In genomic region chr20:19269737-19270325, GRCh38 we compare ENCODE assay signal across 26 cellular contexts. TPM values are rescaled to one million over a fixed set of nuclear protein-coding genes. Genes with fewer than 3 reads are reported as not detected.
A peak's percentile ranks its signal among the peaks of the same experiment; 100 is the strongest.
DNase-seq lines count a peak whose midpoint lies in the region.
"Had no signal": no experiment of that assay in that cellular context is flagged by ENCODE, and none has a peak within 500 bp of the region (broad histone marks: within the 10 kb centered on the region; RNA-seq: fewer than 3 reads in every experiment).

No MANE protein-coding gene starts in this region.

- no peak overlapping the region for H4K8ac ChIP-seq in mesenchymal stem cell (ENCODE audit: low read length)

- H3K9me3 Mint-ChIP-seq in T-helper 2 cell treated with Interferon-gamma antibody and Interleukin-4, amounts not matched to agents 5 μg/mL and 100 μg/mL, for 36 hours: no peaks in the 10 kb centered on the region
- H3K9me3 Mint-ChIP-seq: activated naive CD8-positive, alpha-beta T cell treated with anti-CD3 and anti-CD28 coated beads, Interleukin-2, amount 10 ng/mL, durations not matched to agents 7 days and 5 days; activated T-helper 2 cell treated with anti-CD3 and anti-CD28 coated beads, Interferon-gamma antibody, Interleukin-2, Interleukin-4, amounts not matched to agents 10 μg/mL and 5 μg/mL and 100 μg/mL, durations not matched to agents 14 hours and 24 hours and 36 hours; stimulated activated memory B cell treated with anti-CD40 and anti-IgM and Interleukin-4, amounts not matched to agents 10 μg/mL and 1 μg/mL and 100 μg/mL, for 72 hours had no signal

- H3K9ac ChIP-seq in mesenchymal stem cell (ENCODE audit: low read length): no peak overlapping the region

- H3K36me3 Mint-ChIP-seq in T-helper 2 cell treated with Interferon-gamma antibody and Interleukin-4, amounts not matched to agents 5 μg/mL and 100 μg/mL, for 36 hours (ENCODE audit: low read depth): no peaks in the 10 kb centered on the region
- H3K36me3 Mint-ChIP-seq: activated naive CD8-positive, alpha-beta T cell treated with anti-CD3 and anti-CD28 coated beads, Interleukin-2, amount 10 ng/mL, durations not matched to agents 7 days and 5 days; stimulated activated memory B cell treated with anti-CD40 and anti-IgM and Interleukin-4, amounts not matched to agents 10 μg/mL and 1 μg/mL and 100 μg/mL, for 72 hours had no signal

- no peak overlapping the region for H2BK12ac ChIP-seq in mesenchymal stem cell (ENCODE audit: low read length in 2 of 2)

- no peak overlapping the region for H4K91ac ChIP-seq in mesenchymal stem cell (ENCODE audit: low read length)

- peak; percentile 83 for DNase-seq in EH (ENCODE audit: low read depth)
- peak; percentile 57 for DNase-seq in M059J (ENCODE audit: low read depth)
- peak; percentile 19 for DNase-seq in dedifferentiated amniotic fluid mesenchymal stem cell (ENCODE audit: extremely low spot score)
- peak; percentile 28 for DNase-seq in mesenchymal stem cell
- DNase-seq in C1 segment of cervical spinal cord (lab: John Stamatoyannopoulos, UW): no peak
- DNase-seq in T-helper 2 cell treated with Interferon-gamma antibody and Interleukin-4, amounts not matched to agents 5 μg/mL and 100 μg/mL, for 36 hours (ENCODE audit: low spot score): no peak
- no peak for DNase-seq in amniotic stem cell (lab: John Stamatoyannopoulos, UW)
- DNase-seq: activated naive CD8-positive, alpha-beta T cell treated with anti-CD3 and anti-CD28 coated beads, Interleukin-2, amount 10 ng/mL, durations not matched to agents 7 days and 5 days; BE2C; COR-L47; DMS79 treated with DMSO at 0.1 percent for 48 hours; gastrocnemius medialis; NCI-H2171 treated with DMSO at 0.1 percent for 48 hours; NCI-H524 treated with DMSO at 0.1 percent for 48 hours; T-helper 9 cell had no signal

- H2BK15ac ChIP-seq in mesenchymal stem cell (ENCODE audit: low read depth, poor library complexity, severe bottlenecking): no peak overlapping the region

- no peak overlapping the region for H2AFZ ChIP-seq in mesenchymal stem cell (ENCODE audit: low read depth, low read length)

- H3K4me3 ChIP-seq in mesenchymal stem cell (ENCODE audit: insufficient read depth in 1 of 2, low read depth in 1 of 2, low read length in 2 of 2): no peak overlapping the region
- H3K4me3 ChIP-seq: gastrocnemius medialis, K562, lung, skin epidermis, suprapubic skin, vagina had no signal

- H3K9me3 ChIP-seq in mesenchymal stem cell (ENCODE audit: control insufficient read depth, low read length): no peaks in the 10 kb centered on the region
- H3K9me3 ChIP-seq: BE2C, gastrocnemius medialis, neutrophil, suprapubic skin, vagina had no signal

- H3K27ac ChIP-seq in mesenchymal stem cell (ENCODE audit: low read length, poor library complexity, severe bottlenecking): no peak overlapping the region
- H3K27ac ChIP-seq: gastrocnemius medialis, neutrophil, RWPE1, skin epidermis, suprapubic skin, vagina had no signal

- no peak overlapping the region for H3K4ac ChIP-seq in mesenchymal stem cell (ENCODE audit: low read depth in 1 of 2, low read length in 2 of 2)

- no peak overlapping the region for H3K27ac Mint-ChIP-seq in T-helper 2 cell treated with Interferon-gamma antibody and Interleukin-4, amounts not matched to agents 5 μg/mL and 100 μg/mL, for 36 hours
- H3K27ac Mint-ChIP-seq: activated naive CD8-positive, alpha-beta T cell treated with anti-CD3 and anti-CD28 coated beads, Interleukin-2, amount 10 ng/mL, durations not matched to agents 7 days and 5 days; activated T-helper 2 cell treated with anti-CD3 and anti-CD28 coated beads, Interferon-gamma antibody, Interleukin-2, Interleukin-4, amounts not matched to agents 10 μg/mL and 5 μg/mL and 100 μg/mL, durations not matched to agents 14 hours and 24 hours and 36 hours; stimulated activated memory B cell treated with anti-CD40 and anti-IgM and Interleukin-4, amounts not matched to agents 10 μg/mL and 1 μg/mL and 100 μg/mL, for 72 hours had no signal

- no peaks in the 10 kb centered on the region for H3K4me1 ChIP-seq in mesenchymal stem cell (ENCODE audit: control insufficient read depth, insufficient read depth, low read depth, low read length)
- H3K4me1 ChIP-seq: BE2C had no signal

- no peaks in the 10 kb centered on the region for H3K27me3 Mint-ChIP-seq in T-helper 2 cell treated with Interferon-gamma antibody and Interleukin-4, amounts not matched to agents 5 μg/mL and 100 μg/mL, for 36 hours (ENCODE audit: low read depth)
- H3K27me3 Mint-ChIP-seq: activated naive CD8-positive, alpha-beta T cell treated with anti-CD3 and anti-CD28 coated beads, Interleukin-2, amount 10 ng/mL, durations not matched to agents 7 days and 5 days had no signal

- H3K4me2 ChIP-seq in mesenchymal stem cell (ENCODE audit: low read length, poor library complexity, severe bottlenecking): no peak overlapping the region

- no peak overlapping the region for H3K14ac ChIP-seq in mesenchymal stem cell (ENCODE audit: low read length in 2 of 2)

- H3K18ac ChIP-seq in mesenchymal stem cell (ENCODE audit: low read depth in 1 of 2, low read length in 2 of 2): no peak overlapping the region

- 40% methylated on average over 8 of the region's 8 CpGs for WGBS in mesenchymal stem cell

- peaks cover 0 to 16% of the 10 kb centered on the region in 2 experiments for H3K27me3 ChIP-seq in mesenchymal stem cell (ENCODE audit: control insufficient read depth in 1 of 2, insufficient read depth in 1 of 2, low read length in 2 of 2)
- H3K27me3 ChIP-seq: BE2C, gastrocnemius medialis, neutrophil, suprapubic skin, vagina had no signal

- no peak overlapping the region for H2BK120ac ChIP-seq in mesenchymal stem cell (ENCODE audit: low read depth, low read length)

- no peak overlapping the region for H3K23ac ChIP-seq in mesenchymal stem cell (ENCODE audit: low read length in 2 of 2)

- no peak overlapping the region for H3K4me3 Mint-ChIP-seq in T-helper 2 cell treated with Interferon-gamma antibody and Interleukin-4, amounts not matched to agents 5 μg/mL and 100 μg/mL, for 36 hours
- H3K4me3 Mint-ChIP-seq: activated naive CD8-positive, alpha-beta T cell treated with anti-CD3 and anti-CD28 coated beads, Interleukin-2, amount 10 ng/mL, durations not matched to agents 7 days and 5 days; stimulated activated memory B cell treated with anti-CD40 and anti-IgM and Interleukin-4, amounts not matched to agents 10 μg/mL and 1 μg/mL and 100 μg/mL, for 72 hours had no signal

- H3K79me1 ChIP-seq in mesenchymal stem cell (replicated peaks; ENCODE audit: low read length, poor library complexity, severe bottlenecking): no peaks in the 10 kb centered on the region

- H3K4me1 Mint-ChIP-seq in T-helper 2 cell treated with Interferon-gamma antibody and Interleukin-4, amounts not matched to agents 5 μg/mL and 100 μg/mL, for 36 hours (ENCODE audit: low read depth): no peaks in the 10 kb centered on the region
- H3K4me1 Mint-ChIP-seq: activated naive CD8-positive, alpha-beta T cell treated with anti-CD3 and anti-CD28 coated beads, Interleukin-2, amount 10 ng/mL, durations not matched to agents 7 days and 5 days; stimulated activated memory B cell treated with anti-CD40 and anti-IgM and Interleukin-4, amounts not matched to agents 10 μg/mL and 1 μg/mL and 100 μg/mL, for 72 hours had no signal

- H3K36me3 ChIP-seq in mesenchymal stem cell (ENCODE audit: control insufficient read depth in 1 of 2, insufficient read depth in 2 of 2, low read depth in 1 of 2, low read length in 2 of 2): no peaks in the 10 kb centered on the region
- H3K36me3 ChIP-seq: BE2C, gastrocnemius medialis, neutrophil, suprapubic skin, vagina had no signal

- H2AK5ac ChIP-seq in mesenchymal stem cell (ENCODE audit: low read length, severe bottlenecking): no peak overlapping the region

- H2BK5ac ChIP-seq in mesenchymal stem cell (ENCODE audit: low read depth, low read length, poor library complexity, severe bottlenecking): no peak overlapping the region

RNA-seq across cellular contexts. Expression of gene SLC24A3, which starts 57.4 kb away (rescaled TPM):
- 1.8 and 2.8 TPM in 2 replicates for total RNA-seq in M059J (2014; rRNA removed; shearing (Covaris generic))
- 0.08 TPM for polyA plus RNA-seq in mesenchymal stem cell (2013, experiment 1 of 2)
- 0.14 TPM for polyA plus RNA-seq in mesenchymal stem cell (2013, experiment 2 of 2)
- total RNA-seq: activated naive CD8-positive, alpha-beta T cell treated with anti-CD3 and anti-CD28 coated beads, Interleukin-2, amount 10 ng/mL, durations not matched to agents 7 days and 5 days; activated T-helper 2 cell treated with anti-CD3 and anti-CD28 coated beads, Interferon-gamma antibody, Interleukin-2, Interleukin-4, amounts not matched to agents 10 μg/mL and 5 μg/mL and 100 μg/mL, durations not matched to agents 14 hours and 24 hours and 36 hours; endothelial cell of umbilical vein; K562; pulmonary artery endothelial cell had no signal
- polyA plus RNA-seq: endothelial cell of umbilical vein, K562 had no signal

Comparison
In these comparisons a context has a peak if more than half of its experiments do, and no peak if none do; other contexts are left out.
1. DNase-seq: peak in EH (single experiment), M059J (single experiment), dedifferentiated amniotic fluid mesenchymal stem cell (single experiment) and mesenchymal stem cell (single experiment); none in C1 segment of cervical spinal cord (0 of 14), T-helper 2 cell treated with Interferon-gamma antibody and Interleukin-4, amounts not matched to agents 5 μg/mL and 100 μg/mL, for 36 hours (single experiment) and amniotic stem cell (single experiment).